ENCODE assay signal across 9 cellular contexts in genomic region chr17:40303706-40304450, GRCh38. TPM values are rescaled to one million over a fixed set of nuclear protein-coding genes. Genes with fewer than 3 reads are reported as not detected.
DNase-seq lines count a peak whose midpoint lies in the region; ATAC-seq and TF ChIP-seq lines count a peak whose summit lies in the region.
"Had no signal": no experiment of that assay in that cellular context is flagged by ENCODE, and none has a peak within 500 bp of the region (broad histone marks: within the 10 kb centered on the region; RNA-seq: fewer than 3 reads in every experiment).

No MANE protein-coding gene starts in this region.

- H3K4me1 Mint-ChIP-seq in activated T-cell treated with anti-CD3 and anti-CD28 coated beads, Interleukin-2, amount 50 U/mL, for 24 hours (ENCODE audit: low read depth), result peaks cover 20% of the 10 kb centered on the region
- peaks cover 13% of the 10 kb centered on the region for H3K4me1 Mint-ChIP-seq in activated T-cell treated with anti-CD3 and anti-CD28 coated beads, Interleukin-2, amount 50 U/mL, for 4 hours (ENCODE audit: low read depth)

- peak overlapping the region; percentile 53 for H3K9ac ChIP-seq in adipocyte (ENCODE audit: low read length)

- H3K36me3 ChIP-seq in adipocyte (ENCODE audit: control insufficient read depth, insufficient read depth, low read length, severe bottlenecking), result no peaks in the 10 kb centered on the region
- no peaks in the 10 kb centered on the region for H3K36me3 ChIP-seq in upper lobe of right lung

- intact Hi-C loops in upper lobe of right lung (cut with DNase I), result loop anchor here (2.0 kb wide), 1 partner anchor 53 kb away; no protein-coding TSS in a partner anchor

- no peak for TF ChIP-seq CTCF in upper lobe of right lung (IDR thresholded peaks at IDR 0.05)

- H3K9me3 ChIP-seq in adipocyte (ENCODE audit: control insufficient read depth, low read length) (no peaks in the 10 kb centered on the region), upper lobe of right lung (no peaks in the 10 kb centered on the region)

- H3K4me1 ChIP-seq in adipocyte (ENCODE audit: control insufficient read depth, insufficient read depth, low read length), result peaks cover 60% of the 10 kb centered on the region
- H3K4me1 ChIP-seq in upper lobe of right lung, result peaks cover 48% of the 10 kb centered on the region

- H3K27me3 ChIP-seq in adipocyte (replicated peaks; ENCODE audit: control insufficient read depth, insufficient read depth, low read length), result no peaks in the 10 kb centered on the region
- no peaks in the 10 kb centered on the region for H3K27me3 ChIP-seq in upper lobe of right lung

- ATAC-seq in activated T-cell treated with anti-CD3 and anti-CD28 coated beads, Interleukin-2, amount 50 U/mL, for 4 hours, result no peak
- peak; percentile 42 for ATAC-seq in upper lobe of right lung
- no peak for ATAC-seq in HG03097 (IDR thresholded peaks at IDR 0.05; ENCODE audit: low FRiP score, unreplicated experiment)

- peak overlapping the region; percentile 58 for H3K4me3 ChIP-seq in adipocyte (ENCODE audit: low read length)
- no peak overlapping the region for H3K4me3 ChIP-seq in upper lobe of right lung

- H3K27ac Mint-ChIP-seq in activated T-cell treated with anti-CD3 and anti-CD28 coated beads, Interleukin-2, amount 50 U/mL, for 24 hours, result peak overlapping the region; percentile 19
- H3K27ac Mint-ChIP-seq: CD8-positive, alpha-beta T cell had no signal

- H3K27ac ChIP-seq in upper lobe of right lung, result peak overlapping the region; percentile 44

- peaks cover 69% of the 10 kb centered on the region for H3K36me3 Mint-ChIP-seq in activated T-cell treated with anti-CD3 and anti-CD28 coated beads, Interleukin-2, amount 50 U/mL, for 24 hours (ENCODE audit: low read depth)
- peaks cover 2% of the 10 kb centered on the region for H3K36me3 Mint-ChIP-seq in activated T-cell treated with anti-CD3 and anti-CD28 coated beads, Interleukin-2, amount 50 U/mL, for 4 hours (ENCODE audit: insufficient read depth)
- H3K36me3 Mint-ChIP-seq: CD8-positive, alpha-beta T cell had no signal

- H3K4me3 Mint-ChIP-seq in activated T-cell treated with anti-CD3 and anti-CD28 coated beads, Interleukin-2, amount 50 U/mL, for 24 hours, result no peak overlapping the region
- H3K4me3 Mint-ChIP-seq in activated T-cell treated with anti-CD3 and anti-CD28 coated beads, Interleukin-2, amount 50 U/mL, for 4 hours, result no peak overlapping the region
- H3K4me3 Mint-ChIP-seq: CD8-positive, alpha-beta T cell had no signal

- no peaks in the 10 kb centered on the region for H3K27me3 Mint-ChIP-seq in activated T-cell treated with anti-CD3 and anti-CD28 coated beads, Interleukin-2, amount 50 U/mL, for 24 hours
- H3K27me3 Mint-ChIP-seq in activated T-cell treated with anti-CD3 and anti-CD28 coated beads, Interleukin-2, amount 50 U/mL, for 4 hours (ENCODE audit: low read depth), result no peaks in the 10 kb centered on the region

- no peaks in the 10 kb centered on the region for H3K9me3 Mint-ChIP-seq in activated T-cell treated with anti-CD3 and anti-CD28 coated beads, Interleukin-2, amount 50 U/mL, for 24 hours
- H3K9me3 Mint-ChIP-seq in activated T-cell treated with anti-CD3 and anti-CD28 coated beads, Interleukin-2, amount 50 U/mL, for 4 hours, result no peaks in the 10 kb centered on the region
- H3K9me3 Mint-ChIP-seq: CD8-positive, alpha-beta T cell had no signal

- DNase-seq in activated T-cell treated with anti-CD3 and anti-CD28 coated beads, Interleukin-2, amount 50 U/mL, for 24 hours, result no peak
- DNase-seq in activated T-cell treated with anti-CD3 and anti-CD28 coated beads, Interleukin-2, amount 50 U/mL, for 4 hours, result no peak
- DNase-seq in adipocyte (ENCODE audit: low read depth), result peak; percentile 77
- peak; percentile 61 for DNase-seq in iris pigment epithelial cell (ENCODE audit: low read depth)
- no peak for DNase-seq in upper lobe of right lung
- DNase-seq in SW 1271 (lab: John Stamatoyannopoulos, UW), result no peak
- DNase-seq in NCI-H774 (lab: John Stamatoyannopoulos, UW), result no peak

RNA-seq across cellular contexts. Expression of gene RARA, which starts 5.1 kb away (rescaled TPM):
- 10 to 100 TPM; 46.5 to 61.9 (median 48.7) TPM for total RNA-seq in activated T-cell treated with anti-CD3 and anti-CD28 coated beads, Interleukin-2, amount 50 U/mL, for 4 hours
- 69.7 TPM for total RNA-seq in upper lobe of right lung

RNA-seq across cellular contexts. Expression of gene CDC6, which starts 16.2 kb away (rescaled TPM):
- total RNA-seq in activated T-cell treated with anti-CD3 and anti-CD28 coated beads, Interleukin-2, amount 50 U/mL, for 4 hours, result 10 to 100 TPM; 67.3 to 94.0 (median 83.6) TPM
- 1.4 TPM for total RNA-seq in upper lobe of right lung

Comparison
In these comparisons a context has a peak if more than half of its experiments do, and no peak if none do; other contexts are left out.
1. DNase-seq: peak in adipocyte (single experiment) and iris pigment epithelial cell (single experiment); none in activated T-cell treated with anti-CD3 and anti-CD28 coated beads, Interleukin-2, amount 50 U/mL, for 24 hours (single experiment), activated T-cell treated with anti-CD3 and anti-CD28 coated beads, Interleukin-2, amount 50 U/mL, for 4 hours (single experiment), upper lobe of right lung (single experiment), SW 1271 (0 of 2) and NCI-H774 (single experiment).
2. RNA of gene CDC6, which starts 16.2 kb away (total RNA-seq): 67.3 to 94.0 TPM in activated T-cell treated with anti-CD3 and anti-CD28 coated beads, Interleukin-2, amount 50 U/mL, for 4 hours; 1.4 TPM in upper lobe of right lung (single experiment); every median in the first group is over 10 times any median in the second.